Comparison of ENCODE assay signal across 2 cellular contexts in genomic region chr6:63610944-63611343, GRCh38.
TF ChIP-seq lines count a peak whose summit lies in the region.

No MANE protein-coding gene starts in this region.

TF ChIP-seq in HEK293, 187 proteins besides CTCF, POLR2A, EP300 and RAD21:
- TF ChIP-seq ZSCAN23 (tag by site-specific recombination; IDR thresholded peaks at IDR 0.05): no peak
- TF ChIP-seq OSR2 (tag by site-specific recombination; IDR thresholded peaks at IDR 0.05): peak; percentile 73
- TF ChIP-seq ZNF549 (tag by site-specific recombination; IDR thresholded peaks at IDR 0.05): no peak
- TF ChIP-seq ZNF596 (tag by site-specific recombination; IDR thresholded peaks at IDR 0.05): no peak
- TF ChIP-seq ZNF701 (tag by site-specific recombination; IDR thresholded peaks at IDR 0.05): no peak
- no peak for TF ChIP-seq ZNF621 (tag by site-specific recombination; IDR thresholded peaks at IDR 0.05)
- TF ChIP-seq ZNF626 (tag by site-specific recombination; IDR thresholded peaks at IDR 0.05): no peak

TF ChIP-seq in GM12878, 131 proteins besides CTCF, POLR2A, EP300 and RAD21 (continues in another document):
- no peak for TF ChIP-seq IRF3 (IDR thresholded peaks at IDR 0.05)
- TF ChIP-seq JUND (IDR thresholded peaks at IDR 0.05; ENCODE audit: low read depth, low read length): no peak
- TF ChIP-seq, protein P1, sequence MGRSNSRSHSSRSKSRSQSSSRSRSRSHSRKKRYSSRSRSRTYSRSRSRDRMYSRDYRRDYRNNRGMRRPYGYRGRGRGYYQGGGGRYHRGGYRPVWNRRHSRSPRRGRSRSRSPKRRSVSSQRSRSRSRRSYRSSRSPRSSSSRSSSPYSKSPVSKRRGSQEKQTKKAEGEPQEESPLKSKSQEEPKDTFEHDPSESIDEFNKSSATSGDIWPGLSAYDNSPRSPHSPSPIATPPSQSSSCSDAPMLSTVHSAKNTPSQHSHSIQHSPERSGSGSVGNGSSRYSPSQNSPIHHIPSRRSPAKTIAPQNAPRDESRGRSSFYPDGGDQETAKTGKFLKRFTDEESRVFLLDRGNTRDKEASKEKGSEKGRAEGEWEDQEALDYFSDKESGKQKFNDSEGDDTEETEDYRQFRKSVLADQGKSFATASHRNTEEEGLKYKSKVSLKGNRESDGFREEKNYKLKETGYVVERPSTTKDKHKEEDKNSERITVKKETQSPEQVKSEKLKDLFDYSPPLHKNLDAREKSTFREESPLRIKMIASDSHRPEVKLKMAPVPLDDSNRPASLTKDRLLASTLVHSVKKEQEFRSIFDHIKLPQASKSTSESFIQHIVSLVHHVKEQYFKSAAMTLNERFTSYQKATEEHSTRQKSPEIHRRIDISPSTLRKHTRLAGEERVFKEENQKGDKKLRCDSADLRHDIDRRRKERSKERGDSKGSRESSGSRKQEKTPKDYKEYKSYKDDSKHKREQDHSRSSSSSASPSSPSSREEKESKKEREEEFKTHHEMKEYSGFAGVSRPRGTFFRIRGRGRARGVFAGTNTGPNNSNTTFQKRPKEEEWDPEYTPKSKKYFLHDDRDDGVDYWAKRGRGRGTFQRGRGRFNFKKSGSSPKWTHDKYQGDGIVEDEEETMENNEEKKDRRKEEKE (IDR thresholded peaks at IDR 0.05): no peak
- TF ChIP-seq, protein P2, sequence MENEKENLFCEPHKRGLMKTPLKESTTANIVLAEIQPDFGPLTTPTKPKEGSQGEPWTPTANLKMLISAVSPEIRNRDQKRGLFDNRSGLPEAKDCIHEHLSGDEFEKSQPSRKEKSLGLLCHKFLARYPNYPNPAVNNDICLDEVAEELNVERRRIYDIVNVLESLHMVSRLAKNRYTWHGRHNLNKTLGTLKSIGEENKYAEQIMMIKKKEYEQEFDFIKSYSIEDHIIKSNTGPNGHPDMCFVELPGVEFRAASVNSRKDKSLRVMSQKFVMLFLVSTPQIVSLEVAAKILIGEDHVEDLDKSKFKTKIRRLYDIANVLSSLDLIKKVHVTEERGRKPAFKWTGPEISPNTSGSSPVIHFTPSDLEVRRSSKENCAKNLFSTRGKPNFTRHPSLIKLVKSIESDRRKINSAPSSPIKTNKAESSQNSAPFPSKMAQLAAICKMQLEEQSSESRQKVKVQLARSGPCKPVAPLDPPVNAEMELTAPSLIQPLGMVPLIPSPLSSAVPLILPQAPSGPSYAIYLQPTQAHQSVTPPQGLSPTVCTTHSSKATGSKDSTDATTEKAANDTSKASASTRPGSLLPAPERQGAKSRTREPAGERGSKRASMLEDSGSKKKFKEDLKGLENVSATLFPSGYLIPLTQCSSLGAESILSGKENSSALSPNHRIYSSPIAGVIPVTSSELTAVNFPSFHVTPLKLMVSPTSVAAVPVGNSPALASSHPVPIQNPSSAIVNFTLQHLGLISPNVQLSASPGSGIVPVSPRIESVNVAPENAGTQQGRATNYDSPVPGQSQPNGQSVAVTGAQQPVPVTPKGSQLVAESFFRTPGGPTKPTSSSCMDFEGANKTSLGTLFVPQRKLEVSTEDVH (IDR thresholded peaks at IDR 0.05; ENCODE audit: low read depth, partially characterized antibody): no peak
- no peak for TF ChIP-seq STAT3 (IDR thresholded peaks at IDR 0.05; ENCODE audit: low read depth, low read length)
- TF ChIP-seq NFYA (IDR thresholded peaks at IDR 0.05; ENCODE audit: borderline replicate concordance, low read depth, low read length): no peak
- no peak for TF ChIP-seq TCF7 (IDR thresholded peaks at IDR 0.05; ENCODE audit: borderline replicate concordance)
- TF ChIP-seq ZSCAN29 (IDR thresholded peaks at IDR 0.05): no peak
- no peak for TF ChIP-seq HDGF (IDR thresholded peaks at IDR 0.05)
- no peak for TF ChIP-seq USF1 (IDR thresholded peaks at IDR 0.05; ENCODE audit: borderline replicate concordance, extremely low read length, insufficient read depth, low read depth, low read length)
- no peak for TF ChIP-seq ZZZ3 (IDR thresholded peaks at IDR 0.05; ENCODE audit: control insufficient read depth, insufficient read length, low read depth)
- TF ChIP-seq, protein P3, sequence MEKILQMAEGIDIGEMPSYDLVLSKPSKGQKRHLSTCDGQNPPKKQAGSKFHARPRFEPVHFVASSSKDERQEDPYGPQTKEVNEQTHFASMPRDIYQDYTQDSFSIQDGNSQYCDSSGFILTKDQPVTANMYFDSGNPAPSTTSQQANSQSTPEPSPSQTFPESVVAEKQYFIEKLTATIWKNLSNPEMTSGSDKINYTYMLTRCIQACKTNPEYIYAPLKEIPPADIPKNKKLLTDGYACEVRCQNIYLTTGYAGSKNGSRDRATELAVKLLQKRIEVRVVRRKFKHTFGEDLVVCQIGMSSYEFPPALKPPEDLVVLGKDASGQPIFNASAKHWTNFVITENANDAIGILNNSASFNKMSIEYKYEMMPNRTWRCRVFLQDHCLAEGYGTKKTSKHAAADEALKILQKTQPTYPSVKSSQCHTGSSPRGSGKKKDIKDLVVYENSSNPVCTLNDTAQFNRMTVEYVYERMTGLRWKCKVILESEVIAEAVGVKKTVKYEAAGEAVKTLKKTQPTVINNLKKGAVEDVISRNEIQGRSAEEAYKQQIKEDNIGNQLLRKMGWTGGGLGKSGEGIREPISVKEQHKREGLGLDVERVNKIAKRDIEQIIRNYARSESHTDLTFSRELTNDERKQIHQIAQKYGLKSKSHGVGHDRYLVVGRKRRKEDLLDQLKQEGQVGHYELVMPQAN (conservative IDR thresholded peaks at IDR 0.05): no peak
- TF ChIP-seq TAF1 (IDR thresholded peaks at IDR 0.05; ENCODE audit: borderline replicate concordance, low read depth, low read length): no peak
- TF ChIP-seq, protein P4, sequence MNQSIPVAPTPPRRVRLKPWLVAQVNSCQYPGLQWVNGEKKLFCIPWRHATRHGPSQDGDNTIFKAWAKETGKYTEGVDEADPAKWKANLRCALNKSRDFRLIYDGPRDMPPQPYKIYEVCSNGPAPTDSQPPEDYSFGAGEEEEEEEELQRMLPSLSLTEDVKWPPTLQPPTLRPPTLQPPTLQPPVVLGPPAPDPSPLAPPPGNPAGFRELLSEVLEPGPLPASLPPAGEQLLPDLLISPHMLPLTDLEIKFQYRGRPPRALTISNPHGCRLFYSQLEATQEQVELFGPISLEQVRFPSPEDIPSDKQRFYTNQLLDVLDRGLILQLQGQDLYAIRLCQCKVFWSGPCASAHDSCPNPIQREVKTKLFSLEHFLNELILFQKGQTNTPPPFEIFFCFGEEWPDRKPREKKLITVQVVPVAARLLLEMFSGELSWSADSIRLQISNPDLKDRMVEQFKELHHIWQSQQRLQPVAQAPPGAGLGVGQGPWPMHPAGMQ (IDR thresholded peaks at IDR 0.05; ENCODE audit: borderline replicate concordance): no peak
- no peak for TF ChIP-seq NRF1 (conservative IDR thresholded peaks at IDR 0.05; ENCODE audit: low read depth, low read length)
- TF ChIP-seq, protein P5, sequence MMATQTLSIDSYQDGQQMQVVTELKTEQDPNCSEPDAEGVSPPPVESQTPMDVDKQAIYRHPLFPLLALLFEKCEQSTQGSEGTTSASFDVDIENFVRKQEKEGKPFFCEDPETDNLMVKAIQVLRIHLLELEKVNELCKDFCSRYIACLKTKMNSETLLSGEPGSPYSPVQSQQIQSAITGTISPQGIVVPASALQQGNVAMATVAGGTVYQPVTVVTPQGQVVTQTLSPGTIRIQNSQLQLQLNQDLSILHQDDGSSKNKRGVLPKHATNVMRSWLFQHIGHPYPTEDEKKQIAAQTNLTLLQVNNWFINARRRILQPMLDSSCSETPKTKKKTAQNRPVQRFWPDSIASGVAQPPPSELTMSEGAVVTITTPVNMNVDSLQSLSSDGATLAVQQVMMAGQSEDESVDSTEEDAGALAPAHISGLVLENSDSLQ (IDR thresholded peaks at IDR 0.05): peak; percentile 95
- peak in 1 of 2 experiments; percentile 61; a peak in 2 of 4 replicates for TF ChIP-seq IKZF2 (IDR thresholded peaks at IDR 0.05)
- TF ChIP-seq, protein P6, sequence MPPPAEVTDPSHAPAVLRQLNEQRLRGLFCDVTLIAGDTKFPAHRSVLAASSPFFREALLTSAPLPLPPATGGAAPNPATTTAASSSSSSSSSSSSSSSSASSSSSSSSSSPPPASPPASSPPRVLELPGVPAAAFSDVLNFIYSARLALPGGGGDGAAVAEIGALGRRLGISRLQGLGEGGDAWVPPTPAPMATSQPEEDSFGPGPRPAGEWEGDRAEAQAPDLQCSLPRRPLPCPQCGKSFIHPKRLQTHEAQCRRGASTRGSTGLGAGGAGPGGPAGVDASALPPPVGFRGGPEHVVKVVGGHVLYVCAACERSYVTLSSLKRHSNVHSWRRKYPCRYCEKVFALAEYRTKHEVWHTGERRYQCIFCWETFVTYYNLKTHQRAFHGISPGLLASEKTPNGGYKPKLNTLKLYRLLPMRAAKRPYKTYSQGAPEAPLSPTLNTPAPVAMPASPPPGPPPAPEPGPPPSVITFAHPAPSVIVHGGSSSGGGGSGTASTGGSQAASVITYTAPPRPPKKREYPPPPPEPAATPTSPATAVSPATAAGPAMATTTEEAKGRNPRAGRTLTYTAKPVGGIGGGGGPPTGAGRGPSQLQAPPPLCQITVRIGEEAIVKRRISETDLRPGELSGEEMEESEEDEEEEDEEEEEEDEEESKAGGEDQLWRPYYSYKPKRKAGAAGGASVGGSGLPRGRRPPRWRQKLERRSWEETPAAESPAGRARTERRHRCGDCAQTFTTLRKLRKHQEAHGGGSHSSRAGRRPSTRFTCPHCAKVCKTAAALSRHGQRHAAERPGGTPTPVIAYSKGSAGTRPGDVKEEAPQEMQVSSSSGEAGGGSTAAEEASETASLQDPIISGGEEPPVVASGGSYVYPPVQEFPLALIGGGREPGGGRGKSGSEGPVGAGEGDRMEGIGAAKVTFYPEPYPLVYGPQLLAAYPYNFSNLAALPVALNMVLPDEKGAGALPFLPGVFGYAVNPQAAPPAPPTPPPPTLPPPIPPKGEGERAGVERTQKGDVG (CRISPR knock-in tag; IDR thresholded peaks at IDR 0.05): no peak
- TF ChIP-seq DPF2 (IDR thresholded peaks at IDR 0.05): no peak
- TF ChIP-seq PML (IDR thresholded peaks at IDR 0.05; ENCODE audit: low read length): no peak
- TF ChIP-seq, protein P7, sequence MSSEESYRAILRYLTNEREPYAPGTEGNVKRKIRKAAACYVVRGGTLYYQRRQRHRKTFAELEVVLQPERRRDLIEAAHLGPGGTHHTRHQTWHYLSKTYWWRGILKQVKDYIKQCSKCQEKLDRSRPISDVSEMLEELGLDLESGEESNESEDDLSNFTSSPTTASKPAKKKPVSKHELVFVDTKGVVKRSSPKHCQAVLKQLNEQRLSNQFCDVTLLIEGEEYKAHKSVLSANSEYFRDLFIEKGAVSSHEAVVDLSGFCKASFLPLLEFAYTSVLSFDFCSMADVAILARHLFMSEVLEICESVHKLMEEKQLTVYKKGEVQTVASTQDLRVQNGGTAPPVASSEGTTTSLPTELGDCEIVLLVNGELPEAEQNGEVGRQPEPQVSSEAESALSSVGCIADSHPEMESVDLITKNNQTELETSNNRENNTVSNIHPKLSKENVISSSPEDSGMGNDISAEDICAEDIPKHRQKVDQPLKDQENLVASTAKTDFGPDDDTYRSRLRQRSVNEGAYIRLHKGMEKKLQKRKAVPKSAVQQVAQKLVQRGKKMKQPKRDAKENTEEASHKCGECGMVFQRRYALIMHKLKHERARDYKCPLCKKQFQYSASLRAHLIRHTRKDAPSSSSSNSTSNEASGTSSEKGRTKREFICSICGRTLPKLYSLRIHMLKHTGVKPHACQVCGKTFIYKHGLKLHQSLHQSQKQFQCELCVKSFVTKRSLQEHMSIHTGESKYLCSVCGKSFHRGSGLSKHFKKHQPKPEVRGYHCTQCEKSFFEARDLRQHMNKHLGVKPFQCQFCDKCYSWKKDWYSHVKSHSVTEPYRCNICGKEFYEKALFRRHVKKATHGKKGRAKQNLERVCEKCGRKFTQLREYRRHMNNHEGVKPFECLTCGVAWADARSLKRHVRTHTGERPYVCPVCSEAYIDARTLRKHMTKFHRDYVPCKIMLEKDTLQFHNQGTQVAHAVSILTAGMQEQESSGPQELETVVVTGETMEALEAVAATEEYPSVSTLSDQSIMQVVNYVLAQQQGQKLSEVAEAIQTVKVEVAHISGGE (CRISPR knock-in tag; IDR thresholded peaks at IDR 0.05): no peak
- TF ChIP-seq NFIC (IDR thresholded peaks at IDR 0.05; ENCODE audit: low read depth, low read length): no peak
- no peak for TF ChIP-seq GATAD2B (conservative IDR thresholded peaks at IDR 0.05; ENCODE audit: low read depth)
- no peak for TF ChIP-seq CEBPB (IDR thresholded peaks at IDR 0.05; ENCODE audit: borderline replicate concordance in 1 of 2, low read depth in 2 of 2, low read length in 2 of 2)
- TF ChIP-seq ETV6 (conservative IDR thresholded peaks at IDR 0.05 in 1 of 2, IDR thresholded peaks at IDR 0.05 in 1 of 2; ENCODE audit: borderline replicate concordance in 1 of 2, low read depth in 1 of 2): no peak
- 0 out of 4 replicates have a peak, but pooled peaks of 1 of the 2 experiments have one; percentile 7 for TF ChIP-seq BHLHE40 (IDR thresholded peaks at IDR 0.05; ENCODE audit: borderline replicate concordance in 1 of 2, low read depth in 2 of 2, low read length in 1 of 2)
- TF ChIP-seq CREM (IDR thresholded peaks at IDR 0.05; ENCODE audit: low read depth): no peak
- TF ChIP-seq GABPA (IDR thresholded peaks at IDR 0.05; ENCODE audit: low read depth): no peak
- no peak for TF ChIP-seq CBFB (IDR thresholded peaks at IDR 0.05; ENCODE audit: low read depth)
- TF ChIP-seq YY1 (IDR thresholded peaks at IDR 0.05; ENCODE audit: low read depth, low read length): no peak
- TF ChIP-seq ZBTB33 (IDR thresholded peaks at IDR 0.05): no peak
- TF ChIP-seq BMI1 (IDR thresholded peaks at IDR 0.05; ENCODE audit: borderline replicate concordance): 0 out of 2 replicates have a peak, but pooled peaks have one; percentile 15
